In the genomic region with DNA sequence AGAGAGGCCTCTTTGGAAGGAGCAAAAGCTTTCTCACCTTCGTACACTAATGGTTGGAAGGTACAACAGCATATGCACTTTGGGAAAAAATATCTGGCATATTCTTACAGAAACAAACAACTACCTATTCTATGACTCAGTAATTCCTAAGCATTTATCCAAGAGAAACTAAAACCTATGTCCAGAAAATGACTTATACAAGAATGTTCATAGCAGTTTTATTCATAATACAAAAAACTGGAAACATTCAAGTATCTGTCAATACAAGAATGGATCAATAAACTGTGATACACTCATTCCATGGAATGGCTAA, we compare ENCODE assay signal across 23 cellular contexts.
"Had no signal": no experiment of that assay in that cellular context is flagged by ENCODE, and none has a peak within 500 bp of the region (broad histone marks: within the 10 kb centered on the region; RNA-seq: fewer than 3 reads in every experiment).

No MANE protein-coding gene starts in this region.

- H3K27me3 ChIP-seq: brain microvascular endothelial cell, heart right ventricle, left lung, ovary, sigmoid colon, stomach, tibial nerve had no signal

- H3K27ac ChIP-seq: brain microvascular endothelial cell, heart right ventricle, left lung, ovary, sigmoid colon, tibial nerve had no signal

- H3K36me3 ChIP-seq: ovary had no signal

- H3K4me3 ChIP-seq: heart right ventricle, left lung, lung, ovary, sigmoid colon, stomach, tibial nerve had no signal

- DNase-seq: activated CD4-positive, alpha-beta memory T cell treated with anti-CD3 and anti-CD28 coated beads for 36 hours; activated CD4-positive, CD25-positive, alpha-beta regulatory T cell treated with anti-CD3 and anti-CD28 coated beads, Interleukin-2, amount 50 U/mL, for 72 hours; activated CD8-positive, alpha-beta memory T cell treated with anti-CD3 and anti-CD28 coated beads, Interleukin-2, amount 50 U/mL, for 4 hours; activated gamma-delta T cell; activated naive CD4-positive, alpha-beta T cell treated with anti-CD3 and anti-CD28 coated beads, Interleukin-2, amount 10 ng/mL, durations not matched to agents 7 days and 5 days; activated naive CD8-positive, alpha-beta T cell treated with anti-CD3 and anti-CD28 coated beads, Interleukin-2, amount 10 ng/mL, durations not matched to agents 7 days and 5 days; activated T-cell treated with anti-CD3 and anti-CD28 coated beads, Interleukin-2, amount 50 U/mL, for 1 hour; amniotic stem cell; cortex of kidney; foreskin melanocyte; heart right ventricle; naive B cell; nephron progenitor cell; ovary; small intestine; stimulated activated naive B cell treated with anti-CD40 and anti-IgM and Interleukin-4, amounts not matched to agents 10 μg/mL and 1 μg/mL and 100 μg/mL, for 72 hours; stomach; T-helper 9 cell had no signal

- H3K9me3 ChIP-seq: heart right ventricle, left lung, ovary, sigmoid colon, stomach, tibial nerve had no signal

- H3K4me1 ChIP-seq: heart right ventricle, left lung, tibial nerve had no signal

- ATAC-seq: heart right ventricle; left lung; stimulated activated naive B cell treated with anti-CD40 and anti-IgM and Interleukin-4, amounts not matched to agents 10 μg/mL and 1 μg/mL and 100 μg/mL, for 72 hours had no signal
